Comparison of ENCODE assay signal across 24 cellular contexts in genomic region chr10:104485632-104486031, GRCh38.
DNase-seq lines count a peak whose midpoint lies in the region; ATAC-seq, FAIRE-seq and TF ChIP-seq lines count a peak whose summit lies in the region.
"Had no signal": no experiment of that assay in that cellular context is flagged by ENCODE, and none has a peak within 500 bp of the region (broad histone marks: within the 10 kb centered on the region; RNA-seq: fewer than 3 reads in every experiment).

No MANE protein-coding gene starts in this region.

- H3K27ac ChIP-seq in GM12878 (ENCODE audit: control insufficient read depth, insufficient read depth), result no peak overlapping the region
- H3K27ac ChIP-seq: ovary, skin epidermis, VCaP had no signal

- in situ Hi-C loops in GM12878 (cut with MboI), result no loop called here

- H3K9me3 Mint-ChIP-seq in Caco-2 (ENCODE audit: unreplicated experiment) (no peaks in the 10 kb centered on the region), HFFc6 (no peaks in the 10 kb centered on the region), mesothelial cell of epicardium (no peaks in the 10 kb centered on the region), natural killer cell (no peaks in the 10 kb centered on the region)
- H3K9me3 Mint-ChIP-seq: activated T-helper 1 cell treated with anti-CD3 and anti-CD28 coated beads, Interleukin-12 subunit alpha, Interleukin-12 subunit beta, Interleukin-2, Interleukin-4 antibody, amounts not matched to agents 30 ng/mL and 10 ng/mL and 1 ng/mL, durations not matched to agents 14 hours and 24 hours and 36 hours had no signal

- H3K36me3 Mint-ChIP-seq in Caco-2 (ENCODE audit: insufficient read depth, unreplicated experiment) (no peaks in the 10 kb centered on the region), HFFc6 (ENCODE audit: low read depth) (no peaks in the 10 kb centered on the region), mesothelial cell of epicardium (no peaks in the 10 kb centered on the region), natural killer cell (no peaks in the 10 kb centered on the region)

- intact Hi-C loops in Caco-2 (cut with micrococcal nuclease; ENCODE audit: unreplicated experiment) (no loop called here), GM12878 (cut with micrococcal nuclease; ENCODE audit: unreplicated experiment) (loop anchor here (10.0 kb wide), 1 partner anchor 191 kb away; no protein-coding TSS in a partner anchor), natural killer cell (cut with micrococcal nuclease) (no loop called here)

- H3K4me1 ChIP-seq in Caco-2 (no peaks in the 10 kb centered on the region), GM12878 (ENCODE audit: control insufficient read depth, insufficient read depth, low read length) (no peaks in the 10 kb centered on the region)

- ATAC-seq in GM12878, result peak; percentile 32; the same call in 1 of the 3 replicates
- ATAC-seq in natural killer cell, result no peak
- ATAC-seq: activated CD8-positive, alpha-beta T cell treated with anti-CD3 and anti-CD28 coated beads, Interleukin-2, amount 10 ng/mL, durations not matched to agents 7 days and 5 days; left lobe of liver had no signal

- TF ChIP-seq CTCF in Caco-2 (IDR thresholded peaks at IDR 0.05; ENCODE audit: insufficient read depth in 1 of 2, low read depth in 1 of 2, low read length in 1 of 2, severe bottlenecking in 1 of 2, unreplicated experiment in 1 of 2) (peak; percentile 9 to 33), HFFc6 (IDR thresholded peaks at IDR 0.05) (peak; percentile 51), GM12878 (IDR thresholded peaks at IDR 0.05 in 2 of 3, conservative IDR thresholded peaks at IDR 0.05 in 1 of 3; ENCODE audit: control insufficient read depth in 2 of 3, extremely low read depth in 1 of 3, insufficient read depth in 1 of 3, low read depth in 3 of 3, low read length in 3 of 3) (peak in 2 of 3 experiments; percentile 15 to 29; a peak in 2 of 6 replicates), mesothelial cell of epicardium (IDR thresholded peaks at IDR 0.05; ENCODE audit: unreplicated experiment) (peak; percentile 33), natural killer cell (IDR thresholded peaks at IDR 0.05) (no peak)

- no peak for TF ChIP-seq RAD21 in GM12878 (IDR thresholded peaks at IDR 0.05; ENCODE audit: insufficient read depth, low read depth, low read length)

- WGBS in GM12878 (ENCODE audit: insufficient coverage, insufficient replicate concordance, low lambda C conversion rate, missing lambda C conversion rate), result 11% methylated on average over 3 of the region's 3 CpGs

- DNase-seq in Caco-2 (no peak), HFFc6 (no peak), GM12878 (ENCODE audit: low read depth, low spot score) (no peak), mesothelial cell of epicardium (ENCODE audit: low spot score in 2 of 2, unreplicated experiment in 2 of 2) (no peak), natural killer cell (no peak), NCI-H2171 (lab: John Stamatoyannopoulos, UW) (no peak), NCI-H2029 (lab: John Stamatoyannopoulos, UW) (no peak), HK-2 (ENCODE audit: unreplicated experiment) (no peak)
- DNase-seq: activated CD8-positive, alpha-beta T cell treated with anti-CD3 and anti-CD28 coated beads, Interleukin-2, amount 10 ng/mL, durations not matched to agents 7 days and 5 days; AML-193; central memory CD4-positive, alpha-beta T cell; DMS79; effector CD8-positive, alpha-beta T cell; hypothalamus; IMR-90; NCI-H1092 treated with DMSO at 0.1 percent for 48 hours; NK-92 treated with Interleukin-12 subunit alpha and Interleukin-12 subunit beta, amount 100 ng/mL, for 24 hours; ovary; T-helper 1 cell had no signal

- H3K4me3 ChIP-seq in Caco-2 (ENCODE audit: low read depth, low read length), result no peak overlapping the region
- H3K4me3 ChIP-seq in GM12878, result no peak overlapping the region
- H3K4me3 ChIP-seq: ovary, skin epidermis had no signal

- POLR2A ChIA-PET in Caco-2 (lab: Charles Lee), result no interaction called here
- POLR2A ChIA-PET in GM12878 (lab: Charles Lee), result no interaction called here

- H3K9me3 ChIP-seq in Caco-2 (no peaks in the 10 kb centered on the region; the same call in 1 of the 2 replicates), GM12878 (replicated peaks; ENCODE audit: control insufficient read depth, insufficient read depth, low read length) (no peaks in the 10 kb centered on the region)
- H3K9me3 ChIP-seq: ovary had no signal

- no peaks in the 10 kb centered on the region for H3K36me3 ChIP-seq in Caco-2 (ENCODE audit: control insufficient read depth, insufficient read depth, low read length)
- H3K36me3 ChIP-seq in GM12878 (ENCODE audit: control insufficient read depth in 2 of 2, insufficient read depth in 2 of 2, low read length in 1 of 2), result no peaks in the 10 kb centered on the region
- H3K36me3 ChIP-seq: ovary had no signal

- H3K4me2 ChIP-seq in GM12878 (ENCODE audit: control insufficient read depth, insufficient read depth), result no peak overlapping the region

- H3K4me3 Mint-ChIP-seq in Caco-2 (ENCODE audit: unreplicated experiment) (no peak overlapping the region), HFFc6 (no peak overlapping the region), mesothelial cell of epicardium (no peak overlapping the region), natural killer cell (no peak overlapping the region)
- H3K4me3 Mint-ChIP-seq: activated CD8-positive, alpha-beta T cell treated with anti-CD3 and anti-CD28 coated beads, Interleukin-2, amount 10 ng/mL, durations not matched to agents 7 days and 5 days; activated T-helper 1 cell treated with anti-CD3 and anti-CD28 coated beads, Interleukin-12 subunit alpha, Interleukin-12 subunit beta, Interleukin-2, Interleukin-4 antibody, amounts not matched to agents 30 ng/mL and 10 ng/mL and 1 ng/mL, durations not matched to agents 14 hours and 24 hours and 36 hours had no signal

- H4K20me1 ChIP-seq in GM12878 (ENCODE audit: control insufficient read depth, insufficient read depth), result 0 out of 2 replicates have a peak, but pooled peaks cover 2% of the 10 kb centered on the region

- RAD21 ChIA-PET in GM12878 (lab: Charles Lee; ENCODE audit: unreplicated experiment), result no interaction called here

- no peak for FAIRE-seq in GM12878 (lab: Jason Lieb, UNC)
- FAIRE-seq: H54 had no signal

- H3K27ac Mint-ChIP-seq in Caco-2 (ENCODE audit: unreplicated experiment) (no peak overlapping the region), HFFc6 (no peak overlapping the region), mesothelial cell of epicardium (no peak overlapping the region), natural killer cell (no peak overlapping the region)
- H3K27ac Mint-ChIP-seq: activated CD8-positive, alpha-beta T cell treated with anti-CD3 and anti-CD28 coated beads, Interleukin-2, amount 10 ng/mL, durations not matched to agents 7 days and 5 days; activated T-helper 1 cell treated with anti-CD3 and anti-CD28 coated beads, Interleukin-12 subunit alpha, Interleukin-12 subunit beta, Interleukin-2, Interleukin-4 antibody, amounts not matched to agents 30 ng/mL and 10 ng/mL and 1 ng/mL, durations not matched to agents 14 hours and 24 hours and 36 hours had no signal

- no peak overlapping the region for H2AFZ ChIP-seq in GM12878 (ENCODE audit: control insufficient read depth, low read depth, low read length)

- H3K27me3 ChIP-seq in Caco-2 (replicated peaks; ENCODE audit: control insufficient read depth, insufficient read depth, low read length) (no peaks in the 10 kb centered on the region), GM12878 (replicated peaks in 1 of 2; ENCODE audit: control insufficient read depth in 2 of 2, insufficient read depth in 2 of 2, low read length in 1 of 2) (no peaks in the 10 kb centered on the region; a peak in 1 of 4 replicates)
- H3K27me3 ChIP-seq: ovary had no signal

- TF ChIP-seq EP300 in GM12878 (IDR thresholded peaks at IDR 0.05; ENCODE audit: borderline replicate concordance in 1 of 2, control insufficient read depth in 1 of 2, low read depth in 2 of 2, low read length in 2 of 2), result no peak

- BruUV-seq in Caco-2 (replicated peaks; lab: Mats Ljungman, UMichigan) (no TSS peak), GM12878 (replicated peaks; lab: Mats Ljungman, UMichigan) (no TSS peak)

- H3K27me3 Mint-ChIP-seq in Caco-2 (ENCODE audit: insufficient read depth, unreplicated experiment) (peaks cover 24% of the 10 kb centered on the region), HFFc6 (ENCODE audit: insufficient read depth) (peaks cover 25% of the 10 kb centered on the region), mesothelial cell of epicardium (ENCODE audit: low read depth) (peaks cover 36% of the 10 kb centered on the region), natural killer cell (ENCODE audit: low read depth in 2 of 2) (peaks cover 22 to 53% of the 10 kb centered on the region in 2 donors)

- H3K4me1 Mint-ChIP-seq in Caco-2 (ENCODE audit: low read depth, unreplicated experiment) (no peaks in the 10 kb centered on the region), HFFc6 (ENCODE audit: low read depth) (no peaks in the 10 kb centered on the region), mesothelial cell of epicardium (no peaks in the 10 kb centered on the region), natural killer cell (no peaks in the 10 kb centered on the region)

- H3K79me2 ChIP-seq in GM12878 (ENCODE audit: control insufficient read depth, insufficient read depth, low read length), result no peaks in the 10 kb centered on the region

- CTCF ChIA-PET in Caco-2 (lab: Charles Lee), result no interaction called here
- CTCF ChIA-PET in GM12878 (lab: Yijun Ruan, JAX), result no interaction called here

- no peak overlapping the region for H3K9ac ChIP-seq in GM12878 (ENCODE audit: control insufficient read depth, insufficient read depth, low read length)

- no peak for TF ChIP-seq POLR2A in GM12878 (IDR thresholded peaks at IDR 0.05; ENCODE audit: low read depth, low read length)

- SMC1A ChIA-PET in GM12878 (lab: Charles Lee; ENCODE audit: uncharacterized antibody, unreplicated experiment), result no interaction called here

TF ChIP-seq in GM12878, 131 proteins besides CTCF, POLR2A, EP300 and RAD21 (continues in another document):
- TF ChIP-seq SPI1 (IDR thresholded peaks at IDR 0.05; ENCODE audit: borderline replicate concordance, insufficient read depth, low read depth, low read length) (no peak), EED (IDR thresholded peaks at IDR 0.05; ENCODE audit: low read depth) (no peak), ZNF384 (IDR thresholded peaks at IDR 0.05; ENCODE audit: borderline replicate concordance, low read depth, low read length) (no peak), FOXK2 (IDR thresholded peaks at IDR 0.05) (no peak), ZZZ3 (IDR thresholded peaks at IDR 0.05; ENCODE audit: control insufficient read depth, insufficient read length, low read depth) (no peak), ATF7 (IDR thresholded peaks at IDR 0.05; ENCODE audit: low read depth) (no peak), SIX5 (IDR thresholded peaks at IDR 0.05; ENCODE audit: low read depth, low read length, severe bottlenecking) (no peak), JUND (IDR thresholded peaks at IDR 0.05; ENCODE audit: low read depth, low read length) (no peak), SMC3 (IDR thresholded peaks at IDR 0.05; ENCODE audit: borderline replicate concordance, low read length) (no peak), TCF7 (IDR thresholded peaks at IDR 0.05; ENCODE audit: borderline replicate concordance) (no peak), POLR2AphosphoS2 (IDR thresholded peaks at IDR 0.05; ENCODE audit: low read depth, low read length) (no peak), ZSCAN29 (IDR thresholded peaks at IDR 0.05) (no peak), LARP7 (IDR thresholded peaks at IDR 0.05) (no peak)
